Comparison of ENCODE assay signal across 21 cellular contexts in genomic region chr1:222084048-222084447, GRCh38.
"Had no signal": no experiment of that assay in that cellular context is flagged by ENCODE, and none has a peak within 500 bp of the region (broad histone marks: within the 10 kb centered on the region; RNA-seq: fewer than 3 reads in every experiment).

No MANE protein-coding gene starts in this region.

- H3K4me1 ChIP-seq: left lung, right atrium auricular region, right lobe of liver, tibial nerve, uterus had no signal

- H3K27ac ChIP-seq: left lung, ovary, right atrium auricular region, right lobe of liver, skin epidermis, tibial nerve, uterus had no signal

- H3K9me3 ChIP-seq: ovary, right lobe of liver, uterus had no signal

- H3K4me3 ChIP-seq: left lung, lung, ovary, right atrium auricular region, right lobe of liver, skin epidermis, tibial nerve, uterus had no signal

- H3K27me3 ChIP-seq: left lung, ovary, right atrium auricular region, right lobe of liver, tibial nerve, uterus had no signal

- DNase-seq: hippocampal formation; left colon; left lung; mesendoderm; naive thymus-derived CD4-positive, alpha-beta T cell; ovary; right lobe of liver; stimulated activated CD4-positive, alpha-beta T cell treated with anti-CD3 and anti-CD28 coated beads, Interleukin-1b, Interleukin-23, amount 100 ng/mL, for 48 hours; stimulated activated CD4-positive, alpha-beta T cell treated with anti-CD3 and anti-CD28 coated beads, Interleukin-2, amount 100 ng/mL, for 48 hours; stimulated activated CD4-positive, alpha-beta T cell treated with anti-CD3 and anti-CD28 coated beads, Interleukin-4, amount 100 ng/mL, for 4 hours; stimulated activated CD8-positive, alpha-beta memory T cell treated with anti-CD3 and anti-CD28 coated beads, Interleukin-4, amount 100 ng/mL, for 48 hours; stimulated activated naive CD4-positive, alpha-beta T cell treated with Interleukin-2 at 50 U/mL for 16 hours; stimulated activated naive CD8-positive, alpha-beta T cell treated with anti-CD3 and anti-CD28 coated beads, Interleukin-15, amount 100 ng/mL, for 72 hours; substantia nigra; uterus had no signal

- H3K36me3 ChIP-seq: left lung, ovary, right atrium auricular region, right lobe of liver, tibial nerve, uterus had no signal

- ATAC-seq: left colon; left lung; naive thymus-derived CD4-positive, alpha-beta T cell; natural killer cell treated with Interleukin-12 subunit alpha and Interleukin-12 subunit beta and Interleukin-15 and Interleukin-18, amount 100 ng/mL, for 72 hours; right lobe of liver; stimulated activated memory B cell treated with anti-CD40 and anti-IgM and Interleukin-4, amounts not matched to agents 10 μg/mL and 1 μg/mL and 100 μg/mL, for 72 hours; stimulated activated naive CD8-positive, alpha-beta T cell treated with anti-CD3 and anti-CD28 coated beads, Interleukin-15, amount 100 ng/mL, for 72 hours had no signal
